15 cellular contexts compared by ENCODE assay signal in genomic region chr7:30303312-30304039, GRCh38. TPM values are rescaled to one million over a fixed set of nuclear protein-coding genes. Genes with fewer than 3 reads are reported as not detected.
DNase-seq lines count a peak whose midpoint lies in the region; ATAC-seq, FAIRE-seq and TF ChIP-seq lines count a peak whose summit lies in the region.
"Had no signal": no experiment of that assay in that cellular context is flagged by ENCODE, and none has a peak within 500 bp of the region (broad histone marks: within the 10 kb centered on the region; RNA-seq: fewer than 3 reads in every experiment).

No MANE protein-coding gene starts in this region.

- SMC1A ChIA-PET in GM12878 (lab: Charles Lee; ENCODE audit: uncharacterized antibody, unreplicated experiment): interaction anchor here (1.1 to 3.1 kb wide), 7 partner anchors 10 to 77 kb away, joined by 3 to 14 read pairs (median 6); no protein-coding TSS in a partner anchor

- no peak overlapping the region for H3K4me3 ChIP-seq in GM12878
- no peak overlapping the region for H3K4me3 ChIP-seq in adrenal gland

- intact Hi-C loops in GM12878 (cut with micrococcal nuclease; ENCODE audit: unreplicated experiment): no loop called here
- intact Hi-C loops in adrenal gland (cut with DNase I): no loop called here

- POLR2A ChIA-PET in GM12878 (lab: Charles Lee): interaction anchor here (1.1 to 1.7 kb wide), 3 partner anchors 10 to 27 kb away, joined by 3 to 7 read pairs (median 5); no protein-coding TSS in a partner anchor

- no peak for TF ChIP-seq CTCF in GM12878 (IDR thresholded peaks at IDR 0.05 in 2 of 3, conservative IDR thresholded peaks at IDR 0.05 in 1 of 3; ENCODE audit: control insufficient read depth in 2 of 3, extremely low read depth in 1 of 3, insufficient read depth in 1 of 3, low read depth in 3 of 3, low read length in 3 of 3)
- no peak for TF ChIP-seq CTCF in adrenal gland (IDR thresholded peaks at IDR 0.05)

- WGBS in GM12878 (ENCODE audit: insufficient coverage, insufficient replicate concordance, low lambda C conversion rate, missing lambda C conversion rate): 69% methylated on average over 1 of the region's 1 CpG
- WGBS in adrenal gland, 4 donors: 92 to 98% (median 96%) methylated on average over 1 of the region's 1 CpG

- no peak for TF ChIP-seq RAD21 in GM12878 (IDR thresholded peaks at IDR 0.05; ENCODE audit: insufficient read depth, low read depth, low read length)

- CTCF ChIA-PET in GM12878 (lab: Yijun Ruan, JAX): interaction anchor here (0.8 to 2.7 kb wide), 7 partner anchors 8 to 49 kb away, joined by 3 to 8 read pairs (median 4); no protein-coding TSS in a partner anchor

- ATAC-seq in GM18909 (IDR thresholded peaks at IDR 0.05; ENCODE audit: poor library complexity, unreplicated experiment) (peak; percentile 65), GM21529 (IDR thresholded peaks at IDR 0.05; ENCODE audit: unreplicated experiment) (peak; percentile 74), HG03066 (IDR thresholded peaks at IDR 0.05; ENCODE audit: low read depth, unreplicated experiment) (peak; percentile 80), GM12878 (peak; percentile 78), HG02938 (IDR thresholded peaks at IDR 0.05; ENCODE audit: unreplicated experiment) (no peak)
- ATAC-seq: activated CD8-positive, alpha-beta T cell treated with anti-CD3 and anti-CD28 coated beads for 36 hours; stimulated activated memory B cell treated with anti-CD40 and anti-IgM and Interleukin-4, amounts not matched to agents 10 μg/mL and 1 μg/mL and 100 μg/mL, for 72 hours had no signal

- no peak overlapping the region for H3K9ac ChIP-seq in GM12878 (ENCODE audit: control insufficient read depth, insufficient read depth, low read length)

- no peak for FAIRE-seq in GM12878 (lab: Jason Lieb, UNC)
- FAIRE-seq: astrocyte had no signal

- RAD21 ChIA-PET in GM12878 (lab: Charles Lee; ENCODE audit: unreplicated experiment): interaction anchor here (0.9 to 1.1 kb wide), 2 partner anchors 19 to 58 kb away, joined by 3 to 4 read pairs; no protein-coding TSS in a partner anchor

- TF ChIP-seq POLR2A in GM12878 (IDR thresholded peaks at IDR 0.05; ENCODE audit: low read depth, low read length): no peak
- TF ChIP-seq POLR2A in adrenal gland (IDR thresholded peaks at IDR 0.05): no peak

- no peaks in the 10 kb centered on the region; the same call in 1 of the 3 replicates for H3K9me3 ChIP-seq in GM12878 (replicated peaks; ENCODE audit: control insufficient read depth, insufficient read depth, low read length)
- no peaks in the 10 kb centered on the region for H3K9me3 ChIP-seq in adrenal gland (replicated peaks in 1 of 3)

- TF ChIP-seq EP300 in GM12878 (IDR thresholded peaks at IDR 0.05; ENCODE audit: borderline replicate concordance in 1 of 2, control insufficient read depth in 1 of 2, low read depth in 2 of 2, low read length in 2 of 2): 0 out of 4 replicates have a peak, but pooled peaks of 1 of the 2 experiments have one; percentile 11

- BruUV-seq in GM12878 (replicated peaks; lab: Mats Ljungman, UMichigan): no TSS peak

- peaks cover 36% of the 10 kb centered on the region for H3K79me2 ChIP-seq in GM12878 (ENCODE audit: control insufficient read depth, insufficient read depth, low read length)

- 0 out of 2 replicates have a peak overlapping the region, but pooled peaks have one; percentile 1 for H3K4me2 ChIP-seq in GM12878 (ENCODE audit: control insufficient read depth, insufficient read depth)

- in situ Hi-C loops in GM12878 (cut with MboI): no loop called here

- H3K27ac ChIP-seq in GM12878 (ENCODE audit: control insufficient read depth, insufficient read depth) (no peak overlapping the region), adrenal gland (no peak overlapping the region)
- H3K27ac ChIP-seq: C4-2B had no signal

- no peak overlapping the region for H2AFZ ChIP-seq in GM12878 (ENCODE audit: control insufficient read depth, low read depth, low read length)

- DNase-seq in GM12878 (ENCODE audit: low read depth, low spot score) (no peak), SHP77 treated with DMSO at 0.1 percent for 48 hours (lab: John Stamatoyannopoulos, UW) (no peak), adrenal gland (no peak), NCI-H774 (lab: John Stamatoyannopoulos, UW) (no peak)
- DNase-seq: activated CD8-positive, alpha-beta T cell treated with anti-CD3 and anti-CD28 coated beads for 36 hours; cortex of kidney; EL; mesendoderm had no signal

- no peaks in the 10 kb centered on the region for H4K20me1 ChIP-seq in GM12878 (ENCODE audit: control insufficient read depth, insufficient read depth)

- H3K4me1 ChIP-seq in GM12878 (ENCODE audit: control insufficient read depth, insufficient read depth, low read length) (peaks cover 31% of the 10 kb centered on the region), adrenal gland (replicated peaks in 1 of 2) (peaks cover 0 to 34% of the 10 kb centered on the region in 2 donors)

- H3K27me3 ChIP-seq in GM12878 (replicated peaks in 1 of 2; ENCODE audit: control insufficient read depth in 2 of 2, insufficient read depth in 2 of 2, low read length in 1 of 2) (no peaks in the 10 kb centered on the region), adrenal gland (no peaks in the 10 kb centered on the region)

- H3K36me3 ChIP-seq in GM12878 (ENCODE audit: control insufficient read depth in 2 of 2, insufficient read depth in 2 of 2, low read length in 1 of 2) (no peaks in the 10 kb centered on the region; a peak in 1 of 4 replicates), adrenal gland (replicated peaks in 1 of 2) (no peaks in the 10 kb centered on the region)

TF ChIP-seq in GM12878, 131 proteins besides CTCF, POLR2A, EP300 and RAD21:
- TF ChIP-seq USF1 (IDR thresholded peaks at IDR 0.05; ENCODE audit: borderline replicate concordance, extremely low read length, insufficient read depth, low read depth, low read length) (no peak), IRF4 (IDR thresholded peaks at IDR 0.05; ENCODE audit: low read depth, low read length) (no peak), NFIC (IDR thresholded peaks at IDR 0.05; ENCODE audit: low read depth, low read length) (peak; percentile 47), JUND (IDR thresholded peaks at IDR 0.05; ENCODE audit: low read depth, low read length) (no peak), JUNB (IDR thresholded peaks at IDR 0.05) (peak; percentile 41), TCF12 (IDR thresholded peaks at IDR 0.05; ENCODE audit: low read depth, low read length) (0 out of 2 replicates have a peak, but pooled peaks have one; percentile 11), RUNX3 (IDR thresholded peaks at IDR 0.05; ENCODE audit: low read length) (peak; percentile 26; the same call in 1 of the 2 replicates), NRF1 (conservative IDR thresholded peaks at IDR 0.05; ENCODE audit: low read depth, low read length) (no peak)
- TF ChIP-seq, protein P1, sequence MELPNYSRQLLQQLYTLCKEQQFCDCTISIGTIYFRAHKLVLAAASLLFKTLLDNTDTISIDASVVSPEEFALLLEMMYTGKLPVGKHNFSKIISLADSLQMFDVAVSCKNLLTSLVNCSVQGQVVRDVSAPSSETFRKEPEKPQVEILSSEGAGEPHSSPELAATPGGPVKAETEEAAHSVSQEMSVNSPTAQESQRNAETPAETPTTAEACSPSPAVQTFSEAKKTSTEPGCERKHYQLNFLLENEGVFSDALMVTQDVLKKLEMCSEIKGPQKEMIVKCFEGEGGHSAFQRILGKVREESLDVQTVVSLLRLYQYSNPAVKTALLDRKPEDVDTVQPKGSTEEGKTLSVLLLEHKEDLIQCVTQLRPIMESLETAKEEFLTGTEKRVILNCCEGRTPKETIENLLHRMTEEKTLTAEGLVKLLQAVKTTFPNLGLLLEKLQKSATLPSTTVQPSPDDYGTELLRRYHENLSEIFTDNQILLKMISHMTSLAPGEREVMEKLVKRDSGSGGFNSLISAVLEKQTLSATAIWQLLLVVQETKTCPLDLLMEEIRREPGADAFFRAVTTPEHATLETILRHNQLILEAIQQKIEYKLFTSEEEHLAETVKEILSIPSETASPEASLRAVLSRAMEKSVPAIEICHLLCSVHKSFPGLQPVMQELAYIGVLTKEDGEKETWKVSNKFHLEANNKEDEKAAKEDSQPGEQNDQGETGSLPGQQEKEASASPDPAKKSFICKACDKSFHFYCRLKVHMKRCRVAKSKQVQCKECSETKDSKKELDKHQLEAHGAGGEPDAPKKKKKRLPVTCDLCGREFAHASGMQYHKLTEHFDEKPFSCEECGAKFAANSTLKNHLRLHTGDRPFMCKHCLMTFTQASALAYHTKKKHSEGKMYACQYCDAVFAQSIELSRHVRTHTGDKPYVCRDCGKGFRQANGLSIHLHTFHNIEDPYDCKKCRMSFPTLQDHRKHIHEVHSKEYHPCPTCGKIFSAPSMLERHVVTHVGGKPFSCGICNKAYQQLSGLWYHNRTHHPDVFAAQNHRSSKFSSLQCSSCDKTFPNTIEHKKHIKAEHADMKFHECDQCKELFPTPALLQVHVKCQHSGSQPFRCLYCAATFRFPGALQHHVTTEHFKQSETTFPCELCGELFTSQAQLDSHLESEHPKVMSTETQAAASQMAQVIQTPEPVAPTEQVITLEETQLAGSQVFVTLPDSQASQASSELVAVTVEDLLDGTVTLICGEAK (IDR thresholded peaks at IDR 0.05; ENCODE audit: borderline replicate concordance): no peak
TF ChIP-seq in GM12878: peak in this region for 4.

RNA-seq across cellular contexts. Expression of gene ZNRF2, which starts 19.1 kb away (rescaled TPM):
- total RNA-seq in GM12878 (2013; cell fraction: nucleolus; rRNA removed): 35.6 and 39.6 TPM in 2 replicates
- total RNA-seq in GM12878 (2014; rRNA removed) (20.1 and 20.4 TPM in 2 replicates), GM12878 (2014; rRNA removed; fragmentation: Illumina TruSeq; extraction: Trizol) (10.2 and 11.8 TPM in 2 replicates), GM12878 (2021) (16.1 and 16.8 TPM in 2 replicates), adrenal gland (10 to 100 TPM in 7 of 8 donors, 1 to 10 TPM in 1; 9.4 to 36.5 (median 20.4) TPM)
- polyA plus RNA-seq in GM12878 (2011; ENCODE audit: low read depth): 2.0 TPM
- polyA plus RNA-seq in GM12878 (2011; rRNA removed) (9.3 and 15.3 TPM in 2 replicates), GM12878 (2014; fragmentation: Illumina TruSeq; extraction: Trizol) (10.5 and 12.9 TPM in 2 replicates), GM12878 (2014; fragmentation: Nextera tagmentation; extraction: Ambion mirVana) (1 to 10 TPM; 3.1 to 4.0 TPM), GM12878 (2014; rRNA removed) (9.6 and 9.7 TPM in 2 replicates), GM12878 (2016; fragmentation: Nextera tagmentation; extraction: Ambion mirVana) (1 to 10 TPM; 1.2 to 1.6 TPM), adrenal gland (1 to 10 TPM; 4.1 to 6.1 (median 4.5) TPM)
- polyA plus RNA-seq in GM12878 (2011; cell fraction: cytosol; rRNA removed): 3.2 and 3.8 TPM in 2 replicates
- polyA plus RNA-seq in GM12878 (2011; cell fraction: nucleus; rRNA removed): 4.7 and 4.9 TPM in 2 replicates
- polyA plus RNA-seq in GM12878 (2012): 5.0 and 5.9 TPM in 2 replicates
- polyA minus RNA-seq in GM12878 (2011; rRNA and poly(A)+ RNA removed): 5.7 and 8.9 TPM in 2 replicates
- 4.8 and 4.9 TPM in 2 replicates for polyA minus RNA-seq in GM12878 (2011; cell fraction: cytosol; rRNA and poly(A)+ RNA removed)
- polyA minus RNA-seq in GM12878 (2011; cell fraction: nucleus; rRNA and poly(A)+ RNA removed): 19.3 and 41.0 TPM in 2 replicates
